ENCODE assay signal across 1 cellular context in genomic region chr16:4663756-4664465, GRCh38.
TF ChIP-seq lines count a peak whose summit lies in the region.

No MANE protein-coding gene starts in this region.

TF ChIP-seq in HepG2, 621 proteins besides CTCF, POLR2A, EP300 and RAD21 (continued from another document and continues in another):
- peak; percentile 83; the same call in 1 of the 2 replicates for TF ChIP-seq CSRNP1 (CRISPR knock-in tag; IDR thresholded peaks at IDR 0.05)
- TF ChIP-seq ZNF550 (CRISPR knock-in tag; IDR thresholded peaks at IDR 0.05; ENCODE audit: borderline replicate concordance), result no peak
- peak; percentile 94 for TF ChIP-seq MEIS2 (CRISPR knock-in tag; IDR thresholded peaks at IDR 0.05)
- peak; percentile 19; the same call in 1 of the 2 replicates for TF ChIP-seq JUNB (CRISPR knock-in tag; IDR thresholded peaks at IDR 0.05; ENCODE audit: borderline replicate concordance)
- no peak for TF ChIP-seq USF2 (IDR thresholded peaks at IDR 0.05; ENCODE audit: low read depth, low read length)
- TF ChIP-seq USF2 (CRISPR knock-in tag; IDR thresholded peaks at IDR 0.05; ENCODE audit: borderline replicate concordance), result peak; percentile 94; the same call in 1 of the 2 replicates
- TF ChIP-seq ZNF34 (CRISPR knock-in tag; IDR thresholded peaks at IDR 0.05; ENCODE audit: borderline replicate concordance), result no peak; the same call in 1 of the 2 replicates
- TF ChIP-seq ARNT2 (CRISPR knock-in tag; IDR thresholded peaks at IDR 0.05; ENCODE audit: low read depth), result peak; percentile 92
- no peak for TF ChIP-seq DR1 (CRISPR knock-in tag; IDR thresholded peaks at IDR 0.05)
- TF ChIP-seq ZNF878 (CRISPR knock-in tag; IDR thresholded peaks at IDR 0.05), result peak; percentile 97
- TF ChIP-seq TRIM24 (CRISPR knock-in tag; IDR thresholded peaks at IDR 0.05), result 0 out of 2 replicates have a peak, but pooled peaks have one; percentile 64
- peak; percentile 90 for TF ChIP-seq ZNF292 (CRISPR knock-in tag; IDR thresholded peaks at IDR 0.05; ENCODE audit: borderline replicate concordance, low read depth)
- TF ChIP-seq, protein P1, sequence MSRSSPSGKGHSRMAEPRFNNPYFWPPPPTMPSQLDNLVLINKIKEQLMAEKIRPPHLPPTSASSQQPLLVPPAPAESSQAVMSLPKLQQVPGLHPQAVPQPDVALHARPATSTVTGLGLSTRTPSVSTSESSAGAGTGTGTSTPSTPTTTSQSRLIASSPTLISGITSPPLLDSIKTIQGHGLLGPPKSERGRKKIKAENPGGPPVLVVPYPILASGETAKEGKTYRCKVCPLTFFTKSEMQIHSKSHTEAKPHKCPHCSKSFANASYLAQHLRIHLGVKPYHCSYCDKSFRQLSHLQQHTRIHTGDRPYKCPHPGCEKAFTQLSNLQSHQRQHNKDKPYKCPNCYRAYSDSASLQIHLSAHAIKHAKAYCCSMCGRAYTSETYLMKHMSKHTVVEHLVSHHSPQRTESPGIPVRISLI (CRISPR knock-in tag; IDR thresholded peaks at IDR 0.05; ENCODE audit: borderline replicate concordance), result no peak
- TF ChIP-seq, protein P2, sequence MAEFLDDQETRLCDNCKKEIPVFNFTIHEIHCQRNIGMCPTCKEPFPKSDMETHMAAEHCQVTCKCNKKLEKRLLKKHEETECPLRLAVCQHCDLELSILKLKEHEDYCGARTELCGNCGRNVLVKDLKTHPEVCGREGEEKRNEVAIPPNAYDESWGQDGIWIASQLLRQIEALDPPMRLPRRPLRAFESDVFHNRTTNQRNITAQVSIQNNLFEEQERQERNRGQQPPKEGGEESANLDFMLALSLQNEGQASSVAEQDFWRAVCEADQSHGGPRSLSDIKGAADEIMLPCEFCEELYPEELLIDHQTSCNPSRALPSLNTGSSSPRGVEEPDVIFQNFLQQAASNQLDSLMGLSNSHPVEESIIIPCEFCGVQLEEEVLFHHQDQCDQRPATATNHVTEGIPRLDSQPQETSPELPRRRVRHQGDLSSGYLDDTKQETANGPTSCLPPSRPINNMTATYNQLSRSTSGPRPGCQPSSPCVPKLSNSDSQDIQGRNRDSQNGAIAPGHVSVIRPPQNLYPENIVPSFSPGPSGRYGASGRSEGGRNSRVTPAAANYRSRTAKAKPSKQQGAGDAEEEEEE (CRISPR knock-in tag; IDR thresholded peaks at IDR 0.05; ENCODE audit: borderline replicate concordance), result peak; percentile 79; the same call in 1 of the 2 replicates
- TF ChIP-seq, protein P3, sequence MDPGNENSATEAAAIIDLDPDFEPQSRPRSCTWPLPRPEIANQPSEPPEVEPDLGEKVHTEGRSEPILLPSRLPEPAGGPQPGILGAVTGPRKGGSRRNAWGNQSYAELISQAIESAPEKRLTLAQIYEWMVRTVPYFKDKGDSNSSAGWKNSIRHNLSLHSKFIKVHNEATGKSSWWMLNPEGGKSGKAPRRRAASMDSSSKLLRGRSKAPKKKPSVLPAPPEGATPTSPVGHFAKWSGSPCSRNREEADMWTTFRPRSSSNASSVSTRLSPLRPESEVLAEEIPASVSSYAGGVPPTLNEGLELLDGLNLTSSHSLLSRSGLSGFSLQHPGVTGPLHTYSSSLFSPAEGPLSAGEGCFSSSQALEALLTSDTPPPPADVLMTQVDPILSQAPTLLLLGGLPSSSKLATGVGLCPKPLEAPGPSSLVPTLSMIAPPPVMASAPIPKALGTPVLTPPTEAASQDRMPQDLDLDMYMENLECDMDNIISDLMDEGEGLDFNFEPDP (CRISPR knock-in tag; conservative IDR thresholded peaks at IDR 0.05), result peak; percentile 91; the same call in 1 of the 2 replicates
- TF ChIP-seq EED (CRISPR knock-in tag; IDR thresholded peaks at IDR 0.05), result no peak; the same call in 1 of the 2 replicates
- TF ChIP-seq ZFP36 (IDR thresholded peaks at IDR 0.05; ENCODE audit: borderline replicate concordance, low read depth, low read length, partially characterized antibody), result no peak
- no peak for TF ChIP-seq ZNF850 (CRISPR knock-in tag; conservative IDR thresholded peaks at IDR 0.05)
- TF ChIP-seq TIGD3 (CRISPR knock-in tag; IDR thresholded peaks at IDR 0.05; ENCODE audit: borderline replicate concordance), result peak; percentile 82; the same call in 1 of the 2 replicates
- TF ChIP-seq ZNF556 (CRISPR knock-in tag; IDR thresholded peaks at IDR 0.05; ENCODE audit: borderline replicate concordance), result peak; percentile 37; the same call in 1 of the 2 replicates
- no peak for TF ChIP-seq THYN1 (CRISPR knock-in tag; IDR thresholded peaks at IDR 0.05; ENCODE audit: borderline replicate concordance, low read depth)
- no peak for TF ChIP-seq KDM5A (IDR thresholded peaks at IDR 0.05; ENCODE audit: borderline replicate concordance, low read length)
- TF ChIP-seq ZNF615 (CRISPR knock-in tag; IDR thresholded peaks at IDR 0.05; ENCODE audit: borderline replicate concordance), result no peak
- TF ChIP-seq SATB2 (CRISPR knock-in tag; IDR thresholded peaks at IDR 0.05), result no peak
- TF ChIP-seq ZNF101 (CRISPR knock-in tag; IDR thresholded peaks at IDR 0.05; ENCODE audit: borderline replicate concordance, low read depth), result no peak; the same call in 1 of the 2 replicates
- no peak; the same call in 1 of the 2 replicates for TF ChIP-seq ZNF333 (CRISPR knock-in tag; IDR thresholded peaks at IDR 0.05; ENCODE audit: borderline replicate concordance)
- TF ChIP-seq SUZ12 (IDR thresholded peaks at IDR 0.05; ENCODE audit: low read depth, low read length), result no peak
- TF ChIP-seq, protein P4, sequence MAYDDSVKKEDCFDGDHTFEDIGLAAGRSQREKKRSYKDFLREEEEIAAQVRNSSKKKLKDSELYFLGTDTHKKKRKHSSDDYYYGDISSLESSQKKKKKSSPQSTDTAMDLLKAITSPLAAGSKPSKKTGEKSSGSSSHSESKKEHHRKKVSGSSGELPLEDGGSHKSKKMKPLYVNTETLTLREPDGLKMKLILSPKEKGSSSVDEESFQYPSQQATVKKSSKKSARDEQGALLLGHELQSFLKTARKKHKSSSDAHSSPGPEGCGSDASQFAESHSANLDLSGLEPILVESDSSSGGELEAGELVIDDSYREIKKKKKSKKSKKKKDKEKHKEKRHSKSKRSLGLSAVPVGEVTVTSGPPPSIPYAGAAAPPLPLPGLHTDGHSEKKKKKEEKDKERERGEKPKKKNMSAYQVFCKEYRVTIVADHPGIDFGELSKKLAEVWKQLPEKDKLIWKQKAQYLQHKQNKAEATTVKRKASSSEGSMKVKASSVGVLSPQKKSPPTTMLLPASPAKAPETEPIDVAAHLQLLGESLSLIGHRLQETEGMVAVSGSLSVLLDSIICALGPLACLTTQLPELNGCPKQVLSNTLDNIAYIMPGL (CRISPR knock-in tag; IDR thresholded peaks at IDR 0.05; ENCODE audit: borderline replicate concordance in 1 of 2, low read depth in 1 of 2), result peak in 1 of 2 experiments; percentile 83; a peak in 3 of 4 replicates
- peak; percentile 83 for TF ChIP-seq CBX1 (IDR thresholded peaks at IDR 0.05; ENCODE audit: low read depth)
- TF ChIP-seq KAT2B (IDR thresholded peaks at IDR 0.05; ENCODE audit: borderline replicate concordance, low read depth, low read length), result no peak
- no peak for TF ChIP-seq POLR2AphosphoS2 (IDR thresholded peaks at IDR 0.05; ENCODE audit: low read depth, low read length)
- no peak for TF ChIP-seq SRSF9 (IDR thresholded peaks at IDR 0.05; ENCODE audit: borderline replicate concordance, insufficient read depth, low read depth, low read length, poor library complexity, severe bottlenecking)
- 0 out of 2 replicates have a peak, but pooled peaks have one; percentile 38 for TF ChIP-seq ZNF674 (CRISPR knock-in tag; IDR thresholded peaks at IDR 0.05; ENCODE audit: low read depth)
- TF ChIP-seq ZNF75D (CRISPR knock-in tag; IDR thresholded peaks at IDR 0.05; ENCODE audit: borderline replicate concordance), result no peak
- peak; percentile 69 for TF ChIP-seq U2AF1 (optimal IDR thresholded peaks at IDR 0.05; ENCODE audit: low read depth, low read length)
- TF ChIP-seq ATF1 (CRISPR knock-in tag; IDR thresholded peaks at IDR 0.05), result no peak
- TF ChIP-seq PTBP1 (IDR thresholded peaks at IDR 0.05; ENCODE audit: low read depth, low read length, poor library complexity, severe bottlenecking), result no peak
- TF ChIP-seq ZKSCAN1 (IDR thresholded peaks at IDR 0.05; ENCODE audit: low read length), result no peak
- TF ChIP-seq DNMT3B (CRISPR knock-in tag; conservative IDR thresholded peaks at IDR 0.05), result no peak
- TF ChIP-seq ZBTB1 (CRISPR knock-in tag; IDR thresholded peaks at IDR 0.05; ENCODE audit: borderline replicate concordance), result no peak
- peak; percentile 79; the same call in 1 of the 2 replicates for TF ChIP-seq NR2F2 (IDR thresholded peaks at IDR 0.05; ENCODE audit: borderline replicate concordance, low read depth)
- TF ChIP-seq ZNF335 (CRISPR knock-in tag; IDR thresholded peaks at IDR 0.05), result peak; percentile 80; the same call in 1 of the 2 replicates
- TF ChIP-seq TGIF2 (CRISPR knock-in tag; IDR thresholded peaks at IDR 0.05), result peak; percentile 97
- TF ChIP-seq KDM3A (CRISPR knock-in tag; IDR thresholded peaks at IDR 0.05; ENCODE audit: low read depth), result peak; percentile 90
- TF ChIP-seq, protein P5, sequence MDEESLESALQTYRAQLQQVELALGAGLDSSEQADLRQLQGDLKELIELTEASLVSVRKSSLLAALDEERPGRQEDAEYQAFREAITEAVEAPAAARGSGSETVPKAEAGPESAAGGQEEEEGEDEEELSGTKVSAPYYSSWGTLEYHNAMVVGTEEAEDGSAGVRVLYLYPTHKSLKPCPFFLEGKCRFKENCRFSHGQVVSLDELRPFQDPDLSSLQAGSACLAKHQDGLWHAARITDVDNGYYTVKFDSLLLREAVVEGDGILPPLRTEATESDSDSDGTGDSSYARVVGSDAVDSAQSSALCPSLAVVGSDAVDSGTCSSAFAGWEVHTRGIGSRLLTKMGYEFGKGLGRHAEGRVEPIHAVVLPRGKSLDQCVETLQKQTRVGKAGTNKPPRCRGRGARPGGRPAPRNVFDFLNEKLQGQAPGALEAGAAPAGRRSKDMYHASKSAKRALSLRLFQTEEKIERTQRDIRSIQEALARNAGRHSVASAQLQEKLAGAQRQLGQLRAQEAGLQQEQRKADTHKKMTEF (CRISPR knock-in tag; IDR thresholded peaks at IDR 0.05), result peak; percentile 88
- peak; percentile 94 for TF ChIP-seq ZNF33B (CRISPR knock-in tag; IDR thresholded peaks at IDR 0.05)
- peak; percentile 62 for TF ChIP-seq HMG20A (CRISPR knock-in tag; IDR thresholded peaks at IDR 0.05; ENCODE audit: borderline replicate concordance)
- TF ChIP-seq TCF12 (IDR thresholded peaks at IDR 0.05), result no peak
- 0 out of 2 replicates have a peak, but pooled peaks have one; percentile 90 for TF ChIP-seq TCF12 (CRISPR knock-in tag; IDR thresholded peaks at IDR 0.05)
- TF ChIP-seq, protein P6, sequence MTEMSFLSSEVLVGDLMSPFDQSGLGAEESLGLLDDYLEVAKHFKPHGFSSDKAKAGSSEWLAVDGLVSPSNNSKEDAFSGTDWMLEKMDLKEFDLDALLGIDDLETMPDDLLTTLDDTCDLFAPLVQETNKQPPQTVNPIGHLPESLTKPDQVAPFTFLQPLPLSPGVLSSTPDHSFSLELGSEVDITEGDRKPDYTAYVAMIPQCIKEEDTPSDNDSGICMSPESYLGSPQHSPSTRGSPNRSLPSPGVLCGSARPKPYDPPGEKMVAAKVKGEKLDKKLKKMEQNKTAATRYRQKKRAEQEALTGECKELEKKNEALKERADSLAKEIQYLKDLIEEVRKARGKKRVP (CRISPR knock-in tag; IDR thresholded peaks at IDR 0.05), result peak in 1 of 2 experiments; percentile 75; a peak in 2 of 4 replicates
- no peak for TF ChIP-seq ZNF326 (CRISPR knock-in tag; IDR thresholded peaks at IDR 0.05; ENCODE audit: borderline replicate concordance)
- TF ChIP-seq, protein P7, sequence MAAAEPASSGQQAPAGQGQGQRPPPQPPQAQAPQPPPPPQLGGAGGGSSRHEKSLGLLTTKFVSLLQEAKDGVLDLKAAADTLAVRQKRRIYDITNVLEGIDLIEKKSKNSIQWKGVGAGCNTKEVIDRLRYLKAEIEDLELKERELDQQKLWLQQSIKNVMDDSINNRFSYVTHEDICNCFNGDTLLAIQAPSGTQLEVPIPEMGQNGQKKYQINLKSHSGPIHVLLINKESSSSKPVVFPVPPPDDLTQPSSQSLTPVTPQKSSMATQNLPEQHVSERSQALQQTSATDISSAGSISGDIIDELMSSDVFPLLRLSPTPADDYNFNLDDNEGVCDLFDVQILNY (CRISPR knock-in tag; conservative IDR thresholded peaks at IDR 0.05), result no peak
- TF ChIP-seq TOPORS (CRISPR knock-in tag; IDR thresholded peaks at IDR 0.05), result 0 out of 2 replicates have a peak, but pooled peaks have one; percentile 72
- TF ChIP-seq PHF5A (CRISPR knock-in tag; IDR thresholded peaks at IDR 0.05; ENCODE audit: low read depth, unreplicated experiment), result peak; percentile 79
- no peak for TF ChIP-seq RARG (CRISPR knock-in tag; IDR thresholded peaks at IDR 0.05; ENCODE audit: low read depth)
- TF ChIP-seq ZNF703 (CRISPR knock-in tag; IDR thresholded peaks at IDR 0.05; ENCODE audit: borderline replicate concordance), result no peak
- TF ChIP-seq HOXA7 (CRISPR knock-in tag; IDR thresholded peaks at IDR 0.05), result no peak
